Comparison of ENCODE assay signal across 8 cellular contexts in the genomic region with DNA sequence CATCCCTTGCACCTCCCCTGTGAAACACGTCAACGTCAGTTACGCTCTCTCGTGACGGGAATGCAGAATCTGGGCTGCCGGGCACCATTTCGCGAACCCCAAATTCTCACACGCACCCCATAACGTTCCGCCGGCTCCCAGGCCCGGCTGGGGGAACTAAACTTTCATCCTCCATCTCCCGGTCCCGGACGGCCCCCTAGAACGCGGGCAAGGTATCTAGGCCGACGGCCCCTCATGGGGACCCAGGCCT. TPM values are rescaled to one million over a fixed set of nuclear protein-coding genes. Genes with fewer than 3 reads are reported as not detected.
A peak's percentile ranks its signal among the peaks of the same experiment; 100 is the strongest.
DNase-seq lines count a peak whose midpoint lies in the region; ATAC-seq lines count a peak whose summit lies in the region.

No MANE protein-coding gene starts in this region.

- H3K4me3 ChIP-seq in CD4-positive, CD25-positive, alpha-beta regulatory T cell (ENCODE audit: low read depth, low read length) = peak overlapping the region; percentile 92
- peak overlapping the region; percentile 97 for H3K4me3 ChIP-seq in iPS-18c (ENCODE audit: insufficient read depth, low read depth, low read length)

- H3K9me3 Mint-ChIP-seq in CD4-positive, CD25-positive, alpha-beta regulatory T cell = no peaks in the 10 kb centered on the region

- peak overlapping the region; percentile 100 for H3K27ac Mint-ChIP-seq in CD4-positive, CD25-positive, alpha-beta regulatory T cell

- ATAC-seq in CD4-positive, CD25-positive, alpha-beta regulatory T cell (ENCODE audit: low read depth in 2 of 2) = no peak
- ATAC-seq in HG03175 (IDR thresholded peaks at IDR 0.05; ENCODE audit: unreplicated experiment) (peak; percentile 7), HG03025 (IDR thresholded peaks at IDR 0.05; ENCODE audit: low FRiP score, unreplicated experiment) (no peak)

- H3K9me3 ChIP-seq in CD4-positive, CD25-positive, alpha-beta regulatory T cell (ENCODE audit: control insufficient read depth in 2 of 2, low read length in 2 of 2) = no peaks in the 10 kb centered on the region
- no peaks in the 10 kb centered on the region for H3K9me3 ChIP-seq in iPS-18c (ENCODE audit: control insufficient read depth, insufficient read depth, low read length)

- peak overlapping the region; percentile 100 for H3K27ac ChIP-seq in CD4-positive, CD25-positive, alpha-beta regulatory T cell (ENCODE audit: insufficient read depth, low read length, poor library complexity, severe bottlenecking)
- peak overlapping the region; percentile 100 for H3K27ac ChIP-seq in angular gyrus (ENCODE audit: low read depth, low read length)

- H3K36me3 Mint-ChIP-seq in CD4-positive, CD25-positive, alpha-beta regulatory T cell = peaks cover 10% of the 10 kb centered on the region

- peaks cover 6 to 34% (median 26%) of the 10 kb centered on the region in 4 donors for H3K4me1 Mint-ChIP-seq in CD4-positive, CD25-positive, alpha-beta regulatory T cell

- peaks cover 6% of the 10 kb centered on the region for H3K27me3 Mint-ChIP-seq in CD4-positive, CD25-positive, alpha-beta regulatory T cell

- H3K36me3 ChIP-seq in CD4-positive, CD25-positive, alpha-beta regulatory T cell (ENCODE audit: control insufficient read depth, insufficient read depth, low read length) = peaks cover 9% of the 10 kb centered on the region

- peaks cover 23% of the 10 kb centered on the region for H3K4me1 ChIP-seq in CD4-positive, CD25-positive, alpha-beta regulatory T cell (ENCODE audit: control insufficient read depth, insufficient read depth, low read length, poor library complexity, severe bottlenecking)

- peak overlapping the region; percentile 97 to 98 (median 98) for H3K4me3 Mint-ChIP-seq in CD4-positive, CD25-positive, alpha-beta regulatory T cell

- DNase-seq in CD4-positive, CD25-positive, alpha-beta regulatory T cell = no peak
- peak in 2 of 3 donors; percentile 2 to 32 for DNase-seq in stimulated activated CD4-positive, alpha-beta T cell treated with anti-CD3 and anti-CD28 coated beads, TNF-alpha, amount 100 ng/mL, for 48 hours (ENCODE audit: low read depth in 3 of 3)
- no peak for DNase-seq in NCI-H446 treated with DMSO at 0.1 percent for 48 hours (lab: John Stamatoyannopoulos, UW)
- no peak for DNase-seq in NCI-H1694 treated with DMSO at 0.1 percent for 48 hours (lab: John Stamatoyannopoulos, UW)

- H3K27me3 ChIP-seq in CD4-positive, CD25-positive, alpha-beta regulatory T cell (ENCODE audit: control insufficient read depth, insufficient read depth, low read length) = no peaks in the 10 kb centered on the region

RNA-seq across cellular contexts. Expression of a gene that starts 0.5 kb away (rescaled TPM):
- total RNA-seq in CD4-positive, CD25-positive, alpha-beta regulatory T cell = 14.6 TPM
- 1 to 10 TPM; 2.7 to 7.3 (median 5.4) TPM for polyA plus RNA-seq in CD4-positive, CD25-positive, alpha-beta regulatory T cell

RNA-seq across cellular contexts. Expression of a gene that starts 51.2 kb away (rescaled TPM):
- total RNA-seq in CD4-positive, CD25-positive, alpha-beta regulatory T cell = 67.6 TPM
- polyA plus RNA-seq in CD4-positive, CD25-positive, alpha-beta regulatory T cell = 10 to 100 TPM in 2 of 4 donors, 1 to 10 TPM in 2; 3.8 to 12.8 (median 7.5) TPM

Comparison
In these comparisons a context has a peak if more than half of its experiments do, and no peak if none do; other contexts are left out.
1. DNase-seq: peak in stimulated activated CD4-positive, alpha-beta T cell treated with anti-CD3 and anti-CD28 coated beads, TNF-alpha, amount 100 ng/mL, for 48 hours (2 of 3); none in CD4-positive, CD25-positive, alpha-beta regulatory T cell (0 of 3), NCI-H446 treated with DMSO at 0.1 percent for 48 hours (single experiment) and NCI-H1694 treated with DMSO at 0.1 percent for 48 hours (single experiment).